Comparison of ENCODE assay signal across 8 cellular contexts in the genomic region with DNA sequence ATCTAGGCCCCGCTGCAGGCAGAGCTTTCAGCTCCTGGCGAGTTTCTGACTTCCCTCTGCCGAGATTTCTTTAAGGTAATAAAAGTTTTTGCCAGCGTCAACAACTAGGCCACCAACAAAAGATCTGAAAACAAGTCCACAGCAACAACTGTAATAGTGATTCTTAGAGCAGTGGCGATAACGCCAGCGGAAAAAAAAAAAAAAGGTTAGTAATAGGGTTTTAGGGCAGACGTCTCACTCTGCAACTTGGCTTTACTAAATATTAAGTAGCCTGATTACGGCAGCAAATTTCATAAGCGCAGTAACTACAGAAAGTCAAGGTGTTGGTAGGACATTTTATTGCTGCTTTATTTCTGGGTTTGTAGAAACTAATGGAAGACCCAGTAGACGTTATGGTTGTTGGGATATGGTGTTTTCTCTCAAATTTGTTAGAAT. TPM values are rescaled to one million over a fixed set of nuclear protein-coding genes. Genes with fewer than 3 reads are reported as not detected.
DNase-seq lines count a peak whose midpoint lies in the region; ATAC-seq and TF ChIP-seq lines count a peak whose summit lies in the region.

No MANE protein-coding gene starts in this region.

- whole genome bisulfite sequencing in iPS DF 6.9 (ENCODE audit: insufficient coverage, insufficient read length): no CpG with 5 or more reads among the region's 11 CpGs
- 2 to 4% (median 2%) methylated on average over 11 of the region's 11 CpGs for WGBS in spleen, 5 donors

- H3K27me3 Mint-ChIP-seq in activated CD8-positive, alpha-beta T cell treated with anti-CD3 and anti-CD28 coated beads for 36 hours: no peaks in the 10 kb centered on the region

- peak overlapping the region; percentile 83 for H3K9ac ChIP-seq in HCT116 (ENCODE audit: low read length)

- TSS peak; percentile 78 for BruUV-seq in HCT116 (replicated peaks; lab: Mats Ljungman, UMichigan)

- H3K4me1 Mint-ChIP-seq in activated CD8-positive, alpha-beta T cell treated with anti-CD3 and anti-CD28 coated beads for 36 hours (ENCODE audit: low read depth): peaks cover 33% of the 10 kb centered on the region

- H3K4me1 ChIP-seq in HCT116 (ENCODE audit: control insufficient read depth in 1 of 2, insufficient read depth in 2 of 2, low read length in 2 of 2) (peaks cover 4 to 11% of the 10 kb centered on the region in 2 experiments; a peak in 1 of 4 replicates), iPS DF 6.9 (ENCODE audit: control insufficient read depth, insufficient read depth, low read length) (no peaks in the 10 kb centered on the region), spleen (peaks cover 15 to 62% (median 28%) of the 10 kb centered on the region in 6 donors)

- H3K4me3 Mint-ChIP-seq in activated CD8-positive, alpha-beta T cell treated with anti-CD3 and anti-CD28 coated beads for 36 hours: peak overlapping the region; percentile 100

- H3K4me3 ChIP-seq in HCT116 (replicated peaks in 1 of 2; ENCODE audit: low read depth in 1 of 2, low read length in 2 of 2) (peak overlapping the region; percentile 79 to 98), iPS DF 6.9 (ENCODE audit: low read length) (peak overlapping the region; percentile 84), spleen (peak overlapping the region; percentile 79 to 90 (median 84))

- no peaks in the 10 kb centered on the region for H3K9me2 ChIP-seq in HCT116 (ENCODE audit: insufficient read depth)

- peaks cover 0 to 7% of the 10 kb centered on the region in 2 experiments; a peak in 1 of 4 replicates for H3K36me3 ChIP-seq in HCT116 (ENCODE audit: control insufficient read depth in 1 of 2, insufficient read depth in 2 of 2, low read length in 2 of 2)
- no peaks in the 10 kb centered on the region for H3K36me3 ChIP-seq in iPS DF 6.9 (ENCODE audit: control insufficient read depth, insufficient read depth, low read length)
- no peaks in the 10 kb centered on the region for H3K36me3 ChIP-seq in spleen

- no peak overlapping the region for H2AFZ ChIP-seq in HCT116 (ENCODE audit: low read depth, low read length, poor library complexity, severe bottlenecking)

- TF ChIP-seq POLR2A in HCT116 (IDR thresholded peaks at IDR 0.05; ENCODE audit: borderline replicate concordance, extremely low read depth, insufficient read depth, insufficient read length) (no peak), spleen (IDR thresholded peaks at IDR 0.05) (no peak)

- peaks cover 23% of the 10 kb centered on the region for H3K36me3 Mint-ChIP-seq in activated CD8-positive, alpha-beta T cell treated with anti-CD3 and anti-CD28 coated beads for 36 hours (ENCODE audit: low read depth)

- H3K27me3 ChIP-seq in HCT116 (ENCODE audit: insufficient read depth, low read length) (no peaks in the 10 kb centered on the region), iPS DF 6.9 (ENCODE audit: control insufficient read depth, insufficient read depth, low read length) (no peaks in the 10 kb centered on the region), spleen (replicated peaks in 1 of 7) (no peaks in the 10 kb centered on the region)

- H3K27ac ChIP-seq in HCT116 (ENCODE audit: low read depth, low read length) (peak overlapping the region; percentile 86), iPS DF 6.9 (ENCODE audit: low read length) (no peak overlapping the region), spleen (peak overlapping the region; percentile 54 to 96 (median 92))

- ATAC-seq in HCT116 (no peak), HG02870 (IDR thresholded peaks at IDR 0.05; ENCODE audit: unreplicated experiment) (no peak)
- peak; percentile 1 for ATAC-seq in activated CD8-positive, alpha-beta T cell treated with anti-CD3 and anti-CD28 coated beads for 36 hours

- no peak for TF ChIP-seq RAD21 in HCT116 (IDR thresholded peaks at IDR 0.05; ENCODE audit: low read depth)

- peak overlapping the region; percentile 79 for H3K4me2 ChIP-seq in HCT116 (ENCODE audit: low read length)

- TF ChIP-seq CTCF in HCT116 (IDR thresholded peaks at IDR 0.05 in 2 of 3, conservative IDR thresholded peaks at IDR 0.05 in 1 of 3; ENCODE audit: borderline replicate concordance in 1 of 3, insufficient read depth in 1 of 3, low read depth in 2 of 3, low read length in 2 of 3) (no peak), spleen (IDR thresholded peaks at IDR 0.05 in 8 of 11, conservative IDR thresholded peaks at IDR 0.05 in 3 of 11) (no peak)
- no peak for TF ChIP-seq CTCF in activated CD8-positive, alpha-beta T cell treated with anti-CD3 and anti-CD28 coated beads for 36 hours (IDR thresholded peaks at IDR 0.05)

- H4K20me1 ChIP-seq in HCT116 (ENCODE audit: insufficient read depth): no peaks in the 10 kb centered on the region

- H3K9me3 Mint-ChIP-seq in activated CD8-positive, alpha-beta T cell treated with anti-CD3 and anti-CD28 coated beads for 36 hours: no peaks in the 10 kb centered on the region

- RAD21 ChIA-PET in HCT116 (lab: Charles Lee; ENCODE audit: low non-redundant PET in 1 of 2, low total read pairs in 2 of 2, uncharacterized antibody in 2 of 2, unreplicated experiment in 2 of 2): interaction anchor here in 1 of 2 experiments (0.8 kb wide), 1 partner anchor 102 kb away, joined by 3 read pairs; a partner anchor contains a TSS

- POLR2A ChIA-PET in HCT116 (lab: Charles Lee): interaction anchor here (0.8 to 1.8 kb wide), 8 partner anchors 9 to 435 kb away, joined by 3 to 14 read pairs (median 4); a partner anchor contains a TSS
- POLR2A ChIA-PET in activated CD8-positive, alpha-beta T cell treated with anti-CD3 and anti-CD28 coated beads for 36 hours (lab: Charles Lee): interaction anchor here (0.6 to 1.8 kb wide), 10 partner anchors 9 to 162 kb away, joined by 3 to 6 read pairs (median 4); a partner anchor contains a TSS

- intact Hi-C loops in HCT116 (cut with micrococcal nuclease): loop anchor here (10.0 kb wide), 1 partner anchor 151 kb away; a partner anchor contains a TSS
- intact Hi-C loops in activated CD8-positive, alpha-beta T cell treated with anti-CD3 and anti-CD28 coated beads for 36 hours (cut with micrococcal nuclease): no loop called here
- intact Hi-C loops in spleen (cut with DNase I; ENCODE audit: low total_unique reads): no loop called here

- DNase-seq in HCT116 (ENCODE audit: low read depth, low spot score) (no peak), iPS DF 6.9 (ENCODE audit: low read depth, low spot score) (no peak), spleen (no peak), COLO668 (lab: John Stamatoyannopoulos, UW; ENCODE audit: unreplicated experiment) (no peak), RPMI8226 (no peak), 8988T (no peak)
- DNase-seq in activated CD8-positive, alpha-beta T cell treated with anti-CD3 and anti-CD28 coated beads for 36 hours: no peak

- peaks cover 61% of the 10 kb centered on the region for H3K79me2 ChIP-seq in HCT116 (ENCODE audit: insufficient read depth, low read length)

- peak overlapping the region; percentile 98 for H3K27ac Mint-ChIP-seq in activated CD8-positive, alpha-beta T cell treated with anti-CD3 and anti-CD28 coated beads for 36 hours

- CTCF ChIA-PET in HCT116 (lab: Charles Lee): interaction anchor here (0.6 kb wide), 1 partner anchor 491 kb away, joined by 3 read pairs; no protein-coding TSS in a partner anchor
- CTCF ChIA-PET in activated CD8-positive, alpha-beta T cell treated with anti-CD3 and anti-CD28 coated beads for 36 hours (lab: Charles Lee): interaction anchor here (1.0 kb wide), 1 partner anchor 279 kb away, joined by 4 read pairs; no protein-coding TSS in a partner anchor

- H3K9me3 ChIP-seq in HCT116 (ENCODE audit: control insufficient read depth in 1 of 2, insufficient read depth in 1 of 2, low read depth in 1 of 2, low read length in 2 of 2) (no peaks in the 10 kb centered on the region), iPS DF 6.9 (ENCODE audit: control insufficient read depth, insufficient read depth, low read length) (no peaks in the 10 kb centered on the region), spleen (no peaks in the 10 kb centered on the region)

TF ChIP-seq in HCT116, 20 proteins besides CTCF, POLR2A, EP300 and RAD21 (continues in another document):
- TF ChIP-seq ZNF274 (IDR thresholded peaks at IDR 0.05; ENCODE audit: low read depth, low read length) (no peak), CBX3 (IDR thresholded peaks at IDR 0.05; ENCODE audit: low read depth) (no peak), SRF (IDR thresholded peaks at IDR 0.05; ENCODE audit: low read depth) (no peak), EZH2phosphoT487 (IDR thresholded peaks at IDR 0.05; ENCODE audit: borderline replicate concordance) (no peak), TCF7L2 (IDR thresholded peaks at IDR 0.05; ENCODE audit: borderline replicate concordance, extremely low read depth, insufficient read depth, insufficient read length) (no peak), YY1 (IDR thresholded peaks at IDR 0.05; ENCODE audit: extremely low read depth, insufficient replicate concordance, low read depth, low read length) (no peak), POLR2AphosphoS5 (IDR thresholded peaks at IDR 0.05; ENCODE audit: low read depth, low read length) (no peak), SP1 (IDR thresholded peaks at IDR 0.05; ENCODE audit: low read depth) (no peak), ZFX (IDR thresholded peaks at IDR 0.05) (no peak; the same call in 1 of the 2 replicates)
- TF ChIP-seq, protein P1, sequence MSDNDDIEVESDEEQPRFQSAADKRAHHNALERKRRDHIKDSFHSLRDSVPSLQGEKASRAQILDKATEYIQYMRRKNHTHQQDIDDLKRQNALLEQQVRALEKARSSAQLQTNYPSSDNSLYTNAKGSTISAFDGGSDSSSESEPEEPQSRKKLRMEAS (IDR thresholded peaks at IDR 0.05): no peak

RNA-seq across cellular contexts. Expression of a gene that starts 0.5 kb away (rescaled TPM):
- 18.4 TPM for total RNA-seq in HCT116 (2021; ENCODE audit: unreplicated experiment)
- 4.6 and 6.3 TPM in 2 replicates for polyA plus RNA-seq in HCT116 (2012)
- 10 to 100 TPM; 18.5 to 19.7 TPM for total RNA-seq in activated CD8-positive, alpha-beta T cell treated with anti-CD3 and anti-CD28 coated beads for 36 hours
- total RNA-seq in spleen: 10 to 100 TPM; 18.7 to 29.2 (median 21.5) TPM
- polyA plus RNA-seq in spleen: 1 to 10 TPM; 4.0 to 4.9 (median 4.2) TPM
